1 cellular context compared by ENCODE assay signal in the genomic region with DNA sequence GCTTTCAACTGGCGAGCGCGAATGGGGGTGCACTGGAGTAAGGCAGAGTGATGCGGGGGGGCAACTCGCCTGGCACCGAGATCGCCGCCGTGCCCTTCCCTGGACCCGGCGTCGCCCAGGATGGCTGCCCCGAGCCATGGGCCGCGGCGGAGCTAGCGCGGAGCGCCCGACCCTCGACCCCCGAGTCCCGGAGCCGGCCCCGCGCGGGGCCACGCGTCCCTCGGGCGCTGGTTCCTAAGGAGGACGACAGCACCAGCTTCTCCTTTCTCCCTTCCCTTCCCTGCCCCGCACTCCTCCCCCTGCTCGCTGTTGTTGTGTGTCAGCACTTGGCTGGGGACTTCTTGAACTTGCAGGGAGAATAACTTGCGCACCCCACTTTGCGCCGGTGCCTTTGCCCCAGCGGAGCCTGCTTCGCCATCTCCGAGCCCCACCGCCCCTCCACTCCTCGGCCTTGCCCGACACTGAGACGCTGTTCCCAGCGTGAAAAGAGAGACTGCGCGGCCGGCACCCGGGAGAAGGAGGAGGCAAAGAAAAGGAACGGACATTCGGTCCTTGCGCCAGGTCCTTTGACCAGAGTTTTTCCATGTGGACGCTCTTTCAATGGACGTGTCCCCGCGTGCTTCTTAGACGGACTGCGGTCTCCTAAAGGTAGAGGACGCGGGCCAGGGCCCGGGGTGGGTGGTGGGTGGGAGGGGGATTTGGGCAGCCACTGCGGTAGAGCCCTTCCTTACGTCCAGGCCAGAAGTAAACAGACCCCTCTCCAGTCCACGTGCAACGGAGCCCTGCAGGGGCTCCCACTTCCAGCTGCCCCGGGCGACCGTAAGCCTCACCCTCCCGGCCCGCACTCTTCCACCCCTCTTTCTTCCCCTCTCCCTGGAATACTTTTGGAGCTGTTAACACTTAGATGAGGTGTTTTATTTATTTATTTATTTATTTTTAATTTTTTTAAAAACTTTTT.
TF ChIP-seq lines count a peak whose summit lies in the region.

No MANE protein-coding gene starts in this region.

TF ChIP-seq in liver, 16 proteins besides CTCF, POLR2A, EP300 and RAD21 (continued from another document):
- TF ChIP-seq GABPA (IDR thresholded peaks at IDR 0.05 in 1 of 2, conservative IDR thresholded peaks at IDR 0.05 in 1 of 2), result no peak
